In genomic region chr6:158707120-158707519, GRCh38 we compare ENCODE assay signal across 10 cellular contexts. TPM values are rescaled to one million over a fixed set of nuclear protein-coding genes. Genes with fewer than 3 reads are reported as not detected.
DNase-seq lines count a peak whose midpoint lies in the region; TF ChIP-seq lines count a peak whose summit lies in the region.
"Had no signal": no experiment of that assay in that cellular context is flagged by ENCODE, and none has a peak within 500 bp of the region (broad histone marks: within the 10 kb centered on the region; RNA-seq: fewer than 3 reads in every experiment).

No MANE protein-coding gene starts in this region.

- H2AK5ac ChIP-seq in trophoblast cell (ENCODE audit: low read length), result no peak overlapping the region

- no peak overlapping the region for H3K4ac ChIP-seq in trophoblast cell (ENCODE audit: low read depth, low read length)

- peaks cover 11% of the 10 kb centered on the region for H3K79me2 ChIP-seq in trophoblast cell (ENCODE audit: control insufficient read depth, insufficient read depth, low read length, poor library complexity)

- TF ChIP-seq CTCF in RWPE1 (conservative IDR thresholded peaks at IDR 0.05; ENCODE audit: low read depth), result no peak
- no peak for TF ChIP-seq CTCF in foreskin fibroblast (IDR thresholded peaks at IDR 0.05; ENCODE audit: low read depth, low read length)
- no peak for TF ChIP-seq CTCF in WERI-Rb-1 (IDR thresholded peaks at IDR 0.05; ENCODE audit: low read depth, low read length)

- no peaks in the 10 kb centered on the region for H3K27me3 ChIP-seq in trophoblast cell (ENCODE audit: insufficient read depth, low read length)
- H3K27me3 ChIP-seq in WERI-Rb-1 (ENCODE audit: insufficient read depth, low read depth, severe bottlenecking), result no peaks in the 10 kb centered on the region

- H3K23ac ChIP-seq in trophoblast cell (ENCODE audit: low read length), result no peak overlapping the region

- H3K36me3 ChIP-seq in trophoblast cell (ENCODE audit: control insufficient read depth in 1 of 2, insufficient read depth in 2 of 2, low read length in 2 of 2) (no peaks in the 10 kb centered on the region), WERI-Rb-1 (no peaks in the 10 kb centered on the region)

- H4K91ac ChIP-seq in trophoblast cell (ENCODE audit: low read depth, low read length), result no peak overlapping the region

- H2BK5ac ChIP-seq in trophoblast cell (ENCODE audit: low read depth, low read length, poor library complexity), result no peak overlapping the region

- CTCF ChIA-PET in RWPE1 (lab: Yijun Ruan, JAX), result interaction anchor here (0.5 to 1.9 kb wide), 7 partner anchors 40 to 269 kb away, joined by 3 to 5 read pairs (median 3); no protein-coding TSS in a partner anchor

- no peaks in the 10 kb centered on the region for H3K9me3 ChIP-seq in trophoblast cell (ENCODE audit: insufficient read depth, low read depth, low read length)
- H3K9me3 ChIP-seq in WERI-Rb-1 (ENCODE audit: severe bottlenecking), result no peaks in the 10 kb centered on the region

- DNase-seq in EL (peak; percentile 70), RWPE1 (ENCODE audit: low spot score) (peak; percentile 34), foreskin fibroblast (peak; percentile 40 to 69), trophoblast cell (peak; percentile 90 to 93), NCI-H1694 (lab: John Stamatoyannopoulos, UW) (no peak), NCI-H510A treated with DMSO at 0.1 percent for 48 hours (lab: John Stamatoyannopoulos, UW) (no peak), WERI-Rb-1 (no peak), midbrain (lab: John Stamatoyannopoulos, UW) (no peak)
- DNase-seq: activated CD4-positive, alpha-beta T cell treated with anti-CD3 and anti-CD28 coated beads for 48 hours; DND-41 had no signal

- H2AFZ ChIP-seq in trophoblast cell (ENCODE audit: insufficient read depth, low read length, poor library complexity), result no peak overlapping the region

- H3K79me1 ChIP-seq in trophoblast cell (ENCODE audit: low read length), result peaks cover 35% of the 10 kb centered on the region

- no peak overlapping the region for H4K8ac ChIP-seq in trophoblast cell (ENCODE audit: low read depth, low read length)

- H2BK12ac ChIP-seq in trophoblast cell (ENCODE audit: low read length), result no peak overlapping the region

- no peak overlapping the region for H2BK120ac ChIP-seq in trophoblast cell (ENCODE audit: insufficient read depth, low read length, poor library complexity)

- no peak overlapping the region for H3K4me2 ChIP-seq in trophoblast cell (ENCODE audit: low read length)

- H3K14ac ChIP-seq in trophoblast cell (ENCODE audit: low read length), result no peak overlapping the region

- peaks cover 30 to 32% of the 10 kb centered on the region in 2 experiments for H3K4me1 ChIP-seq in trophoblast cell (ENCODE audit: control insufficient read depth in 1 of 2, insufficient read depth in 2 of 2, low read length in 2 of 2)

- no peak overlapping the region for H3K27ac ChIP-seq in RWPE1
- no peak overlapping the region for H3K27ac ChIP-seq in trophoblast cell (ENCODE audit: low read depth, low read length)
- H3K27ac ChIP-seq in WERI-Rb-1, result no peak overlapping the region

- H3K18ac ChIP-seq in trophoblast cell (ENCODE audit: low read length), result no peak overlapping the region

- no CpG with 5 or more reads among the region's 5 CpGs for WGBS in trophoblast cell (ENCODE audit: extremely low coverage, insufficient coverage, insufficient read length)

- H3K4me3 ChIP-seq in foreskin fibroblast (ENCODE audit: low read depth in 1 of 2, low read length in 2 of 2) (no peak overlapping the region), trophoblast cell (ENCODE audit: low read depth, low read length) (no peak overlapping the region), WERI-Rb-1 (ENCODE audit: low read depth, low read length) (no peak overlapping the region)

- no peak overlapping the region for H4K12ac ChIP-seq in trophoblast cell (ENCODE audit: low read depth, low read length)

- POLR2A ChIA-PET in RWPE1 (lab: Yijun Ruan, JAX; ENCODE audit: low non-redundant PET), result interaction anchor here (0.7 kb wide), 1 partner anchor 163 kb away, joined by 3 read pairs; no protein-coding TSS in a partner anchor

- H3K9ac ChIP-seq in trophoblast cell (ENCODE audit: low read length), result no peak overlapping the region

RNA-seq across cellular contexts. Expression of gene SYTL3, which starts 57.3 kb away (rescaled TPM):
- 2.7 and 2.9 TPM in 2 replicates for polyA plus RNA-seq in trophoblast cell (2013)

Comparison
In these comparisons a context has a peak if more than half of its experiments do, and no peak if none do; other contexts are left out.
1. DNase-seq: peak in EL (single experiment), RWPE1 (single experiment), foreskin fibroblast (2 of 2) and trophoblast cell (2 of 2); none in NCI-H1694 (single experiment), NCI-H510A treated with DMSO at 0.1 percent for 48 hours (single experiment), WERI-Rb-1 (single experiment) and midbrain (single experiment).